Comparison of ENCODE assay signal across 17 cellular contexts in genomic region chr22:37167981-37168647, GRCh38. TPM values are rescaled to one million over a fixed set of nuclear protein-coding genes. Genes with fewer than 3 reads are reported as not detected.
A peak's percentile ranks its signal among the peaks of the same experiment; 100 is the strongest.
DNase-seq lines count a peak whose midpoint lies in the region; ATAC-seq and TF ChIP-seq lines count a peak whose summit lies in the region.
"Had no signal": no experiment of that assay in that cellular context is flagged by ENCODE, and none has a peak within 500 bp of the region (broad histone marks: within the 10 kb centered on the region; RNA-seq: fewer than 3 reads in every experiment).

No MANE protein-coding gene starts in this region.

- DNase-seq in HCT116 (ENCODE audit: low read depth, low spot score): no peak
- DNase-seq in activated T-helper 2 cell treated with anti-CD3 and anti-CD28 coated beads, Interferon-gamma antibody, Interleukin-2, Interleukin-4, amounts not matched to agents 10 μg/mL and 5 μg/mL and 100 μg/mL, durations not matched to agents 14 hours and 24 hours and 36 hours (ENCODE audit: low spot score): no peak
- DNase-seq in myocyte (ENCODE audit: low read depth): peak; percentile 31
- no peak for DNase-seq in NCI-H1417 treated with DMSO at 0.1 percent for 48 hours (lab: John Stamatoyannopoulos, UW)
- DNase-seq in hippocampal formation (lab: John Stamatoyannopoulos, UW): no peak
- DNase-seq: C1 segment of cervical spinal cord; caudate nucleus; GDM1; mesendoderm; NCI-H2171 treated with DMSO at 0.1 percent for 48 hours; stimulated activated naive CD4-positive, alpha-beta T cell had no signal

- RAD21 ChIA-PET in HCT116 (lab: Charles Lee; ENCODE audit: low non-redundant PET in 1 of 2, low total read pairs in 2 of 2, uncharacterized antibody in 2 of 2, unreplicated experiment in 2 of 2): no interaction called here

- H3K4me1 ChIP-seq in BLaER1: peaks cover 55% of the 10 kb centered on the region
- peaks cover 0 to 21% of the 10 kb centered on the region in 2 experiments; a peak in 2 of 4 replicates for H3K4me1 ChIP-seq in HCT116 (ENCODE audit: control insufficient read depth in 1 of 2, insufficient read depth in 2 of 2, low read length in 2 of 2)

- no TSS peak for BruUV-seq in HCT116 (replicated peaks; lab: Mats Ljungman, UMichigan)

- intact Hi-C loops in HCT116 (cut with micrococcal nuclease): no loop called here
- intact Hi-C loops in activated T-helper 2 cell treated with anti-CD3 and anti-CD28 coated beads, Interferon-gamma antibody, Interleukin-2, Interleukin-4, amounts not matched to agents 10 μg/mL and 5 μg/mL and 100 μg/mL, durations not matched to agents 14 hours and 24 hours and 36 hours (cut with micrococcal nuclease): no loop called here

- H3K27me3 Mint-ChIP-seq in activated T-helper 2 cell treated with anti-CD3 and anti-CD28 coated beads, Interferon-gamma antibody, Interleukin-2, Interleukin-4, amounts not matched to agents 10 μg/mL and 5 μg/mL and 100 μg/mL, durations not matched to agents 14 hours and 24 hours and 36 hours (ENCODE audit: low read depth): no peaks in the 10 kb centered on the region

- H3K27ac ChIP-seq in BLaER1 (no peak overlapping the region), HCT116 (ENCODE audit: low read depth, low read length) (no peak overlapping the region)
- H3K27ac ChIP-seq: hepatocyte had no signal

- no peak overlapping the region for H3K4me3 ChIP-seq in BLaER1
- H3K4me3 ChIP-seq in HCT116 (replicated peaks in 1 of 2; ENCODE audit: low read depth in 1 of 2, low read length in 2 of 2): no peak overlapping the region
- H3K4me3 ChIP-seq: hepatocyte had no signal

- H3K27me3 ChIP-seq in BLaER1 (no peaks in the 10 kb centered on the region), HCT116 (ENCODE audit: insufficient read depth, low read length) (no peaks in the 10 kb centered on the region)
- H3K27me3 ChIP-seq: hepatocyte had no signal

- TF ChIP-seq CTCF in HCT116 (IDR thresholded peaks at IDR 0.05 in 2 of 3, conservative IDR thresholded peaks at IDR 0.05 in 1 of 3; ENCODE audit: borderline replicate concordance in 1 of 3, insufficient read depth in 1 of 3, low read depth in 2 of 3, low read length in 2 of 3): no peak

- no peak for TF ChIP-seq RAD21 in HCT116 (IDR thresholded peaks at IDR 0.05; ENCODE audit: low read depth)

- H3K9me3 Mint-ChIP-seq in activated T-helper 2 cell treated with anti-CD3 and anti-CD28 coated beads, Interferon-gamma antibody, Interleukin-2, Interleukin-4, amounts not matched to agents 10 μg/mL and 5 μg/mL and 100 μg/mL, durations not matched to agents 14 hours and 24 hours and 36 hours: no peaks in the 10 kb centered on the region

- H3K9ac ChIP-seq in BLaER1 (0 out of 2 replicates have a peak overlapping the region, but pooled peaks have one; percentile 32), HCT116 (ENCODE audit: low read length) (0 out of 2 replicates have a peak overlapping the region, but pooled peaks have one; percentile 2)

- H3K9me2 ChIP-seq in HCT116 (ENCODE audit: insufficient read depth): no peaks in the 10 kb centered on the region

- no peaks in the 10 kb centered on the region for H3K79me2 ChIP-seq in HCT116 (ENCODE audit: insufficient read depth, low read length)
- H3K79me2 ChIP-seq: hepatocyte had no signal

- H3K36me3 Mint-ChIP-seq in activated T-helper 2 cell treated with anti-CD3 and anti-CD28 coated beads, Interferon-gamma antibody, Interleukin-2, Interleukin-4, amounts not matched to agents 10 μg/mL and 5 μg/mL and 100 μg/mL, durations not matched to agents 14 hours and 24 hours and 36 hours (ENCODE audit: low read depth): no peaks in the 10 kb centered on the region

- H4K20me1 ChIP-seq in BLaER1: no peaks in the 10 kb centered on the region
- no peaks in the 10 kb centered on the region for H4K20me1 ChIP-seq in HCT116 (ENCODE audit: insufficient read depth)

- TF ChIP-seq POLR2A in HCT116 (IDR thresholded peaks at IDR 0.05; ENCODE audit: borderline replicate concordance, extremely low read depth, insufficient read depth, insufficient read length): no peak

- peak overlapping the region; percentile 34 for H3K4me3 Mint-ChIP-seq in activated T-helper 2 cell treated with anti-CD3 and anti-CD28 coated beads, Interferon-gamma antibody, Interleukin-2, Interleukin-4, amounts not matched to agents 10 μg/mL and 5 μg/mL and 100 μg/mL, durations not matched to agents 14 hours and 24 hours and 36 hours (ENCODE audit: low read depth)

- H3K4me1 Mint-ChIP-seq in activated T-helper 2 cell treated with anti-CD3 and anti-CD28 coated beads, Interferon-gamma antibody, Interleukin-2, Interleukin-4, amounts not matched to agents 10 μg/mL and 5 μg/mL and 100 μg/mL, durations not matched to agents 14 hours and 24 hours and 36 hours (ENCODE audit: low read depth): peaks cover 49% of the 10 kb centered on the region

- H3K27ac Mint-ChIP-seq in activated T-helper 2 cell treated with anti-CD3 and anti-CD28 coated beads, Interferon-gamma antibody, Interleukin-2, Interleukin-4, amounts not matched to agents 10 μg/mL and 5 μg/mL and 100 μg/mL, durations not matched to agents 14 hours and 24 hours and 36 hours: peak overlapping the region; percentile 14

- no peak overlapping the region for H2AFZ ChIP-seq in HCT116 (ENCODE audit: low read depth, low read length, poor library complexity, severe bottlenecking)
- H2AFZ ChIP-seq: hepatocyte had no signal

- POLR2A ChIA-PET in HCT116 (lab: Charles Lee): no interaction called here

- ATAC-seq in HCT116 (no peak), HG03095 (IDR thresholded peaks at IDR 0.05; ENCODE audit: unreplicated experiment) (no peak), GM18520 (IDR thresholded peaks at IDR 0.05; ENCODE audit: unreplicated experiment) (no peak)

- H3K4me2 ChIP-seq in BLaER1 (peak overlapping the region; percentile 72), HCT116 (ENCODE audit: low read length) (no peak overlapping the region)
- H3K4me2 ChIP-seq: hepatocyte had no signal

- H3K36me3 ChIP-seq in BLaER1 (no peaks in the 10 kb centered on the region), HCT116 (ENCODE audit: control insufficient read depth in 1 of 2, insufficient read depth in 2 of 2, low read length in 2 of 2) (no peaks in the 10 kb centered on the region)

- H3K9me3 ChIP-seq in BLaER1 (peaks cover 13% of the 10 kb centered on the region), HCT116 (ENCODE audit: control insufficient read depth in 1 of 2, insufficient read depth in 1 of 2, low read depth in 1 of 2, low read length in 2 of 2) (no peaks in the 10 kb centered on the region)

- CTCF ChIA-PET in HCT116 (lab: Charles Lee): no interaction called here

TF ChIP-seq in HCT116, 20 proteins besides CTCF, POLR2A, EP300 and RAD21 (continues in another document):
- TF ChIP-seq TCF7L2 (IDR thresholded peaks at IDR 0.05; ENCODE audit: borderline replicate concordance, extremely low read depth, insufficient read depth, insufficient read length): no peak
- no peak for TF ChIP-seq REST (IDR thresholded peaks at IDR 0.05; ENCODE audit: low read depth)
- no peak for TF ChIP-seq EGR1 (IDR thresholded peaks at IDR 0.05; ENCODE audit: low read depth)

RNA-seq across cellular contexts. Expression of gene IL2RB, which starts 18.4 kb away (rescaled TPM):
- total RNA-seq in HCT116 (2021; ENCODE audit: unreplicated experiment) (0.30 TPM), myocyte (not detected in 2 replicates)
- 0.20 and 0.21 TPM in 2 replicates for polyA plus RNA-seq in HCT116 (2012)
- total RNA-seq in activated T-helper 2 cell treated with anti-CD3 and anti-CD28 coated beads, Interferon-gamma antibody, Interleukin-2, Interleukin-4, amounts not matched to agents 10 μg/mL and 5 μg/mL and 100 μg/mL, durations not matched to agents 14 hours and 24 hours and 36 hours: 404 and 410 TPM in 2 replicates
- not detected for polyA plus RNA-seq in myocyte (2012)
- total RNA-seq: endothelial cell of umbilical vein, RPMI7951 had no signal

RNA-seq across cellular contexts. Expression of gene C1QTNF6, which starts 19.9 kb away (rescaled TPM):
- total RNA-seq in HCT116 (2021; ENCODE audit: unreplicated experiment) (15.2 TPM), myocyte (3.7 and 3.8 TPM in 2 replicates)
- 9.4 and 13.4 TPM in 2 replicates for polyA plus RNA-seq in HCT116 (2012)
- total RNA-seq in activated T-helper 2 cell treated with anti-CD3 and anti-CD28 coated beads, Interferon-gamma antibody, Interleukin-2, Interleukin-4, amounts not matched to agents 10 μg/mL and 5 μg/mL and 100 μg/mL, durations not matched to agents 14 hours and 24 hours and 36 hours: 7.5 and 7.7 TPM in 2 replicates
- polyA plus RNA-seq in myocyte (2012): 6.5 TPM

RNA-seq across cellular contexts. Expression of gene SSTR3, which starts 44.2 kb away (rescaled TPM):
- not detected for total RNA-seq in HCT116 (2021; ENCODE audit: unreplicated experiment)
- polyA plus RNA-seq in HCT116 (2012): 0.04 TPM in 1 of 2 replicates, not detected in the other
- total RNA-seq in activated T-helper 2 cell treated with anti-CD3 and anti-CD28 coated beads, Interferon-gamma antibody, Interleukin-2, Interleukin-4, amounts not matched to agents 10 μg/mL and 5 μg/mL and 100 μg/mL, durations not matched to agents 14 hours and 24 hours and 36 hours: 0.64 and 0.75 TPM in 2 replicates
- not detected in 2 replicates for total RNA-seq in myocyte
- not detected for polyA plus RNA-seq in myocyte (2012)
- total RNA-seq: endothelial cell of umbilical vein, RPMI7951 had no signal
- polyA plus RNA-seq: endothelial cell of umbilical vein had no signal

RNA-seq across cellular contexts. Expression of gene TMPRSS6, which starts 58.6 kb away (rescaled TPM):
- total RNA-seq in HCT116 (2021; ENCODE audit: unreplicated experiment) (0.39 TPM), myocyte (not detected in 2 replicates)
- polyA plus RNA-seq in HCT116 (2012): 0.27 and 0.31 TPM in 2 replicates
- 9.2 and 10.2 TPM in 2 replicates for total RNA-seq in activated T-helper 2 cell treated with anti-CD3 and anti-CD28 coated beads, Interferon-gamma antibody, Interleukin-2, Interleukin-4, amounts not matched to agents 10 μg/mL and 5 μg/mL and 100 μg/mL, durations not matched to agents 14 hours and 24 hours and 36 hours
- polyA plus RNA-seq in myocyte (2012): not detected
- total RNA-seq: endothelial cell of umbilical vein, RPMI7951 had no signal
- polyA plus RNA-seq: endothelial cell of umbilical vein had no signal

Comparison
In these comparisons a context has a peak if more than half of its experiments do, and no peak if none do; other contexts are left out.
1. RNA of gene IL2RB, which starts 18.4 kb away (total RNA-seq): 404 to 410 TPM in activated T-helper 2 cell treated with anti-CD3 and anti-CD28 coated beads, Interferon-gamma antibody, Interleukin-2, Interleukin-4, amounts not matched to agents 10 μg/mL and 5 μg/mL and 100 μg/mL, durations not matched to agents 14 hours and 24 hours and 36 hours; 0.30 TPM in HCT116 (single experiment) and not detected in myocyte; every median in the first group is over 100 times any median in the second.